8 cellular contexts compared by ENCODE assay signal in the genomic region with DNA sequence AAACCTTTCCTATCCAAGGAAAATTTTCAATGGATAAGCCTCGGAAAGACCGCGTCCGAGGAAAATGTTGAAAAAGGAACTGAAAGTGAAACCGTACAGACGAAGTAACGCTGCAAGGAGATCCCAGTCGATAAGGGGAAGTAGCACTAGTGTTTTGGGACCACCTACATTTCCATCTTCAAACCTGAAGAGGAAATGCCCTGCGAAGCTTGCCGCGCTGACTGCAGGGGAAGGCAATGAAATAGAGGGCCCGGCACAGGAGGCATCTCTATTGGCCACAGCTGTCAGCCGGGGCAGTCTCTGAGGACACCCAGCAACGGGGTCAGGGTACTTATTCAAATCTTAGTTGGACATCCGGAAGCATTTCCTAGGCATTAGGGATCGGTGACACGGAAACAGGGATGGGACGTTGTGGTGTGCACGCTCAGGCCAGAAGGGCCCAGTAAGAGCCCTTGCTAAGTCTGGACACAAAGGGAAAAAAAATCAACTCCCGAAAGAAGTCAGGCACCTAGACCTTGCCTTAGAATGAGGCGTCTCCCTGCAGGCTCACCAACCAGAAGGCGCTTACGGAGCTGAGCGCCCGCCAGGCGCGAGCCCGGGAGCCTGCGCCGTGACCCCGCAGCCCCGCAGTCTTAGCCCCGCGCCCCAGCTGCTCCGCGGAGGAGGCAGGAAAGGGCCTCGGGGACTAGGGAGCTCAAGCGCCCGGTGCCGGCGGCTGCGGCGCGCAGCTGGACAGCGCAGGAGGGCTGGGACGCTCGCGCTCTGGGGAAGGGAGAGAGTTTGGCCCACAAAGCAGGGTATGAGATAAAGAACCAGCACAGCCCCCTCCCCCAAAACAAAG. TPM values are rescaled to one million over a fixed set of nuclear protein-coding genes. Genes with fewer than 3 reads are reported as not detected.
DNase-seq lines count a peak whose midpoint lies in the region; ATAC-seq and TF ChIP-seq lines count a peak whose summit lies in the region.

No MANE protein-coding gene starts in this region.

- H3K4me2 ChIP-seq in mesendoderm (ENCODE audit: low read length), result peak overlapping the region; percentile 81

- H2AK5ac ChIP-seq in mesendoderm (ENCODE audit: low read length), result peak overlapping the region; percentile 18

- intact Hi-C loops in CD4-positive, alpha-beta T cell (cut with DNase I, micrococcal nuclease), result loop anchor here (1.0 to 5.0 kb wide), 4 partner anchors 25 to 112 kb away; a partner anchor contains a TSS
- intact Hi-C loops in activated CD8-positive, alpha-beta T cell treated with anti-CD3 and anti-CD28 coated beads for 36 hours (cut with micrococcal nuclease), result loop anchor here (5.0 kb wide), 1 partner anchor 43 kb away; no protein-coding TSS in a partner anchor

- POLR2A ChIA-PET in CD4-positive, alpha-beta T cell (lab: Charles Lee), result interaction anchor here (0.5 to 8.4 kb wide), 36 partner anchors 7 to 783 kb away, joined by 3 to 295 read pairs (median 5); a partner anchor contains a TSS
- POLR2A ChIA-PET in activated CD8-positive, alpha-beta T cell treated with anti-CD3 and anti-CD28 coated beads for 36 hours (lab: Charles Lee), result interaction anchor here (0.6 to 4.8 kb wide), 25 partner anchors 8 to 666 kb away, joined by 3 to 99 read pairs (median 5); a partner anchor contains a TSS

- no peak overlapping the region for H4K8ac ChIP-seq in mesendoderm (ENCODE audit: low read depth, low read length)

- no peak for TF ChIP-seq CTCF in CD4-positive, alpha-beta T cell (IDR thresholded peaks at IDR 0.05)
- no peak for TF ChIP-seq CTCF in activated CD8-positive, alpha-beta T cell treated with anti-CD3 and anti-CD28 coated beads for 36 hours (IDR thresholded peaks at IDR 0.05)
- TF ChIP-seq CTCF in endothelial cell (IDR thresholded peaks at IDR 0.05; ENCODE audit: unreplicated experiment), result no peak

- peak overlapping the region; percentile 98 for H3K4me3 ChIP-seq in mesendoderm (ENCODE audit: low read length)

- peak in 9 of 10 experiments; percentile 26 to 58 (median 42) for DNase-seq in CD4-positive, alpha-beta T cell
- DNase-seq in NCI-H748 (lab: John Stamatoyannopoulos, UW; ENCODE audit: unreplicated experiment) (peak; percentile 80), endothelial cell (ENCODE audit: low spot score) (peak; percentile 59), mesendoderm (peak; percentile 83)
- DNase-seq in activated CD8-positive, alpha-beta T cell treated with anti-CD3 and anti-CD28 coated beads for 36 hours, result peak; percentile 84
- DNase-seq in stimulated activated naive CD4-positive, alpha-beta T cell treated with Interleukin-2 at 50 U/mL for 16 hours (lab: John Stamatoyannopoulos, UW), result peak; percentile 39

- H3K36me3 ChIP-seq in mesendoderm (ENCODE audit: control insufficient read depth, insufficient read depth, low read length), result peaks cover 13% of the 10 kb centered on the region

- peaks cover 15% of the 10 kb centered on the region for H3K79me2 ChIP-seq in mesendoderm (ENCODE audit: control insufficient read depth, insufficient read depth, low read length)

- no peak overlapping the region for H3K23ac ChIP-seq in mesendoderm (ENCODE audit: low read length)

- no peaks in the 10 kb centered on the region for H3K9me3 Mint-ChIP-seq in CD4-positive, alpha-beta T cell
- H3K9me3 Mint-ChIP-seq in activated CD8-positive, alpha-beta T cell treated with anti-CD3 and anti-CD28 coated beads for 36 hours, result no peaks in the 10 kb centered on the region
- peaks cover 8% of the 10 kb centered on the region for H3K9me3 Mint-ChIP-seq in endothelial cell (ENCODE audit: unreplicated experiment)

- H3K36me3 Mint-ChIP-seq in CD4-positive, alpha-beta T cell (ENCODE audit: low read depth), result peaks cover 80% of the 10 kb centered on the region
- H3K36me3 Mint-ChIP-seq in activated CD8-positive, alpha-beta T cell treated with anti-CD3 and anti-CD28 coated beads for 36 hours (ENCODE audit: low read depth), result peaks cover 71% of the 10 kb centered on the region
- H3K36me3 Mint-ChIP-seq in endothelial cell (ENCODE audit: low read depth, unreplicated experiment), result peaks cover 47% of the 10 kb centered on the region

- H3K27me3 Mint-ChIP-seq in CD4-positive, alpha-beta T cell, result no peaks in the 10 kb centered on the region
- no peaks in the 10 kb centered on the region for H3K27me3 Mint-ChIP-seq in activated CD8-positive, alpha-beta T cell treated with anti-CD3 and anti-CD28 coated beads for 36 hours
- H3K27me3 Mint-ChIP-seq in endothelial cell (ENCODE audit: unreplicated experiment), result peaks cover 19% of the 10 kb centered on the region

- peak overlapping the region; percentile 90 for H3K27ac ChIP-seq in CD4-positive, alpha-beta T cell (ENCODE audit: low read depth, low read length)
- peak overlapping the region; percentile 79 for H3K27ac ChIP-seq in mesendoderm (ENCODE audit: low read depth, low read length)

- H3K9me3 ChIP-seq in CD4-positive, alpha-beta T cell (ENCODE audit: control insufficient read depth, low read length), result no peaks in the 10 kb centered on the region

- peak overlapping the region; percentile 98 for H3K18ac ChIP-seq in mesendoderm (ENCODE audit: low read length)

- no CpG with 5 or more reads among the region's 48 CpGs for WGBS in mesendoderm (ENCODE audit: extremely low coverage, insufficient coverage, low lambda C conversion rate)

- H3K9ac ChIP-seq in mesendoderm (ENCODE audit: low read length), result peak overlapping the region; percentile 83

- peaks cover 6% of the 10 kb centered on the region for H3K4me1 ChIP-seq in mesendoderm (ENCODE audit: control insufficient read depth, low read depth, low read length)

- CTCF ChIA-PET in CD4-positive, alpha-beta T cell (lab: Charles Lee), result interaction anchor here (1.1 to 5.3 kb wide), 14 partner anchors 9 to 261 kb away, joined by 3 to 34 read pairs (median 6); a partner anchor contains a TSS
- CTCF ChIA-PET in activated CD8-positive, alpha-beta T cell treated with anti-CD3 and anti-CD28 coated beads for 36 hours (lab: Charles Lee), result interaction anchor here (0.9 to 7.5 kb wide), 13 partner anchors 10 to 156 kb away, joined by 3 to 79 read pairs (median 5); a partner anchor contains a TSS

- peak; percentile 45 for ATAC-seq in CD4-positive, alpha-beta T cell (ENCODE audit: poor library complexity)
- ATAC-seq in GM19324 (IDR thresholded peaks at IDR 0.05; ENCODE audit: low FRiP score, unreplicated experiment), result peak; percentile 42
- peak; percentile 39 for ATAC-seq in HG03439 (IDR thresholded peaks at IDR 0.05; ENCODE audit: unreplicated experiment)
- ATAC-seq in activated CD8-positive, alpha-beta T cell treated with anti-CD3 and anti-CD28 coated beads for 36 hours, result peak; percentile 62

- peak overlapping the region; percentile 69 for H2BK5ac ChIP-seq in mesendoderm (ENCODE audit: low read length)

- no peak overlapping the region for H2BK120ac ChIP-seq in mesendoderm (ENCODE audit: low read depth, low read length)

- no peak overlapping the region for H4K5ac ChIP-seq in mesendoderm (ENCODE audit: low read length)

- no peak overlapping the region for H2BK15ac ChIP-seq in mesendoderm (replicated peaks; ENCODE audit: low read depth)

- H3K27ac Mint-ChIP-seq in CD4-positive, alpha-beta T cell, result peak overlapping the region; percentile 94
- peak overlapping the region; percentile 98 for H3K27ac Mint-ChIP-seq in activated CD8-positive, alpha-beta T cell treated with anti-CD3 and anti-CD28 coated beads for 36 hours
- peak overlapping the region; percentile 100 for H3K27ac Mint-ChIP-seq in endothelial cell (ENCODE audit: unreplicated experiment)

- H3K79me1 ChIP-seq in mesendoderm (ENCODE audit: low read length), result peaks cover 12% of the 10 kb centered on the region

- H3K56ac ChIP-seq in mesendoderm (ENCODE audit: low read length), result peak overlapping the region; percentile 88

- H3K4me3 Mint-ChIP-seq in CD4-positive, alpha-beta T cell, result peak overlapping the region; percentile 93
- peak overlapping the region; percentile 84 for H3K4me3 Mint-ChIP-seq in activated CD8-positive, alpha-beta T cell treated with anti-CD3 and anti-CD28 coated beads for 36 hours
- H3K4me3 Mint-ChIP-seq in endothelial cell (ENCODE audit: unreplicated experiment), result peak overlapping the region; percentile 99

- peaks cover 43% of the 10 kb centered on the region for H3K4me1 Mint-ChIP-seq in CD4-positive, alpha-beta T cell (ENCODE audit: low read depth)
- peaks cover 39% of the 10 kb centered on the region for H3K4me1 Mint-ChIP-seq in activated CD8-positive, alpha-beta T cell treated with anti-CD3 and anti-CD28 coated beads for 36 hours (ENCODE audit: low read depth)
- peaks cover 32% of the 10 kb centered on the region for H3K4me1 Mint-ChIP-seq in endothelial cell (ENCODE audit: unreplicated experiment)

- H3K4ac ChIP-seq in mesendoderm (ENCODE audit: low read depth, low read length), result peak overlapping the region; percentile 79

- no peaks in the 10 kb centered on the region for H3K27me3 ChIP-seq in CD4-positive, alpha-beta T cell (ENCODE audit: control insufficient read depth, insufficient read depth, low read length)
- H3K27me3 ChIP-seq in mesendoderm (ENCODE audit: insufficient read depth, low read length, poor library complexity), result no peaks in the 10 kb centered on the region

RNA-seq across cellular contexts. Expression of a gene that starts 0.6 kb away (rescaled TPM):
- total RNA-seq in CD4-positive, alpha-beta T cell, result 10 to 100 TPM; 93.5 to 99.1 TPM
- 10 to 100 TPM; 50.0 to 52.1 TPM for total RNA-seq in activated CD8-positive, alpha-beta T cell treated with anti-CD3 and anti-CD28 coated beads for 36 hours
- 121 TPM for total RNA-seq in endothelial cell (ENCODE audit: unreplicated experiment)
- polyA plus RNA-seq in mesendoderm (2013, experiment 1 of 2), result 37.0 TPM
- polyA plus RNA-seq in mesendoderm (2013, experiment 2 of 2), result 34.5 TPM

RNA-seq across cellular contexts. Expression of a gene that starts 6.4 kb away (rescaled TPM):
- total RNA-seq in CD4-positive, alpha-beta T cell, result 10 to 100 TPM; 38.0 to 40.3 TPM
- total RNA-seq in activated CD8-positive, alpha-beta T cell treated with anti-CD3 and anti-CD28 coated beads for 36 hours, result 10 to 100 TPM; 70.8 to 78.7 TPM
- 14.2 TPM for total RNA-seq in endothelial cell (ENCODE audit: unreplicated experiment)
- 58.3 TPM for polyA plus RNA-seq in mesendoderm (2013, experiment 1 of 2)
- polyA plus RNA-seq in mesendoderm (2013, experiment 2 of 2), result 59.3 TPM

RNA-seq across cellular contexts. Expression of a gene that starts 24.2 kb away (rescaled TPM):
- total RNA-seq in CD4-positive, alpha-beta T cell, result 10 to 100 TPM; 15.2 to 16.2 TPM
- total RNA-seq in activated CD8-positive, alpha-beta T cell treated with anti-CD3 and anti-CD28 coated beads for 36 hours, result 10 to 100 TPM; 19.0 to 20.9 TPM
- 361 TPM for total RNA-seq in endothelial cell (ENCODE audit: unreplicated experiment)
- 63.1 TPM for polyA plus RNA-seq in mesendoderm (2013, experiment 1 of 2)
- 57.9 TPM for polyA plus RNA-seq in mesendoderm (2013, experiment 2 of 2)

RNA-seq across cellular contexts. Expression of a gene that starts 24.6 kb away (rescaled TPM):
- 10 to 100 TPM; 76.6 to 78.9 TPM for total RNA-seq in CD4-positive, alpha-beta T cell
- total RNA-seq in activated CD8-positive, alpha-beta T cell treated with anti-CD3 and anti-CD28 coated beads for 36 hours, result 100 to 1,000 TPM; 174 to 175 TPM
- total RNA-seq in endothelial cell (ENCODE audit: unreplicated experiment), result 0.23 TPM
- 0.56 TPM for polyA plus RNA-seq in mesendoderm (2013, experiment 1 of 2)
- polyA plus RNA-seq in mesendoderm (2013, experiment 2 of 2), result 0.55 TPM

RNA-seq across cellular contexts. Expression of a gene that starts 44.2 kb away (rescaled TPM):
- total RNA-seq in CD4-positive, alpha-beta T cell, result under 1 TPM; 0.22 TPM
- total RNA-seq in activated CD8-positive, alpha-beta T cell treated with anti-CD3 and anti-CD28 coated beads for 36 hours, result not detected
- total RNA-seq in endothelial cell (ENCODE audit: unreplicated experiment), result 0.13 TPM
- 0.24 TPM for polyA plus RNA-seq in mesendoderm (2013, experiment 1 of 2)
- polyA plus RNA-seq in mesendoderm (2013, experiment 2 of 2), result 0.22 TPM

Comparison
In these comparisons a context has a peak if more than half of its experiments do, and no peak if none do; other contexts are left out.
1. Peak in every context shown above with its lines: DNase-seq, ATAC-seq, H3K4me3 ChIP-seq and H3K27ac ChIP-seq.
2. RNA of a gene that starts 24.2 kb away (total RNA-seq): 361 TPM in endothelial cell (single experiment); 19.0 to 20.9 TPM in activated CD8-positive, alpha-beta T cell treated with anti-CD3 and anti-CD28 coated beads for 36 hours and 15.2 to 16.2 TPM in CD4-positive, alpha-beta T cell; every median in the first group is over 10 times any median in the second.